Comparison of ENCODE assay signal across 34 cellular contexts in the genomic region with DNA sequence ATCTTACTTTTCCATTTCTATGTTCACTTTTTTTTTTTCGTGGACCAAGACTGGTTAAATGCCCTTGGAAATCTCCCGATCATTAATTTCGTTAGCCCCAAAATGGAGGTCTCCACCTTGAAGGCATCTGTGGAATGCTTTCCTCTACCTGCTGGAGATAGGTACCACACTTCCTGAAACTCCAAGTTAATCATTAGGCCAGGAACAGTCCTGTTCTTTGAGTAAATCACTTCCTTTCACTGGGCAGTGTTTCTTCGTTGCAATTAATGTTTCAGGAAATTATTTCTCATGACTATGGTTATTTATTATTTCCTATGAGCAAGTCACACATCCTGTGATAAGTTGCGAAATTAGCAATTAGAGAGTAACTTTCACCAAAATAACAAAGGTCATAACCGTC.
"Had no signal": no experiment of that assay in that cellular context is flagged by ENCODE, and none has a peak within 500 bp of the region (broad histone marks: within the 10 kb centered on the region; RNA-seq: fewer than 3 reads in every experiment).

No MANE protein-coding gene starts in this region.

- H3K36me3 ChIP-seq: cardiac muscle cell, Peyer's patch, SJSA1 had no signal

- FAIRE-seq: TTC549 had no signal

- H3K4me1 ChIP-seq: Peyer's patch, SJSA1 had no signal

- H3K9me3 ChIP-seq: Peyer's patch, SK-N-SH had no signal

- H3K27me3 Mint-ChIP-seq: activated CD4-positive, alpha-beta memory T cell treated with anti-CD3 and anti-CD28 coated beads for 36 hours; activated CD8-positive, alpha-beta memory T cell treated with anti-CD3 and anti-CD28 coated beads, Interleukin-2, amount 10 ng/mL, durations not matched to agents 7 days and 5 days; activated naive CD8-positive, alpha-beta T cell treated with anti-CD3 and anti-CD28 coated beads for 36 hours; central memory CD8-positive, alpha-beta T cell had no signal

- H3K4me1 Mint-ChIP-seq: activated CD8-positive, alpha-beta memory T cell treated with anti-CD3 and anti-CD28 coated beads, Interleukin-2, amount 10 ng/mL, durations not matched to agents 7 days and 5 days; activated naive CD8-positive, alpha-beta T cell treated with anti-CD3 and anti-CD28 coated beads for 36 hours; central memory CD8-positive, alpha-beta T cell; WTC11 had no signal

- DNase-seq: activated CD4-positive, alpha-beta memory T cell treated with anti-CD3 and anti-CD28 coated beads for 36 hours; activated CD4-positive, alpha-beta T cell treated with anti-CD3 and anti-CD28 coated beads for 4 hours; activated CD4-positive, alpha-beta T cell treated with anti-CD3 and anti-CD28 coated beads, Interleukin-2, amount 50 U/mL, for 1 hour; activated CD4-positive, CD25-positive, alpha-beta regulatory T cell treated with anti-CD3 and anti-CD28 coated beads, Interleukin-2, amount 50 U/mL, for 72 hours; activated CD8-positive, alpha-beta memory T cell treated with anti-CD3 and anti-CD28 coated beads, Interleukin-2, amount 10 ng/mL, durations not matched to agents 7 days and 5 days; activated CD8-positive, alpha-beta memory T cell treated with anti-CD3 and anti-CD28 coated beads, Interleukin-2, amount 50 U/mL, for 48 hours; activated effector memory CD4-positive, alpha-beta T cell treated with anti-CD3 and anti-CD28 coated beads, Interleukin-2, amount 50 U/mL, for 16 hours; activated naive CD4-positive, alpha-beta T cell; activated naive CD4-positive, alpha-beta T cell treated with anti-CD3 and anti-CD28 coated beads, Interleukin-2, amount 50 U/mL, for 16 hours; activated naive CD8-positive, alpha-beta T cell treated with anti-CD3 and anti-CD28 coated beads for 36 hours; activated T-cell treated with anti-CD3 and anti-CD28 coated beads, Interleukin-2, amount 50 U/mL, for 48 hours; amniotic stem cell; aorta; Karpas-422; KBM-7; NCI-H1048; NCI-H1105 treated with DMSO at 0.1 percent for 48 hours; NCI-H1436; NCI-H1694; NCI-H1930; NCI-H2081 treated with DMSO at 0.1 percent for 48 hours; NCI-H345; NCI-H524 treated with DMSO at 0.1 percent for 48 hours; Peyer's patch; RPMI8226; SHP77 treated with DMSO at 0.1 percent for 48 hours; SK-N-SH had no signal

- H3K27ac Mint-ChIP-seq: activated CD4-positive, alpha-beta memory T cell treated with anti-CD3 and anti-CD28 coated beads for 36 hours; activated CD8-positive, alpha-beta memory T cell treated with anti-CD3 and anti-CD28 coated beads, Interleukin-2, amount 10 ng/mL, durations not matched to agents 7 days and 5 days; activated naive CD8-positive, alpha-beta T cell treated with anti-CD3 and anti-CD28 coated beads for 36 hours; T-helper 1 cell treated with Interleukin-12 subunit alpha and Interleukin-12 subunit beta and Interleukin-4 antibody, amounts not matched to agents 30 μg/mL and 1 μg/mL, for 36 hours; T-helper 2 cell treated with Interferon-gamma antibody and Interleukin-4, amounts not matched to agents 5 μg/mL and 100 μg/mL, for 36 hours; WTC11 had no signal

- H3K9me3 Mint-ChIP-seq: activated CD4-positive, alpha-beta memory T cell treated with anti-CD3 and anti-CD28 coated beads for 36 hours; central memory CD8-positive, alpha-beta T cell; T-helper 1 cell treated with Interleukin-12 subunit alpha and Interleukin-12 subunit beta and Interleukin-4 antibody, amounts not matched to agents 30 μg/mL and 1 μg/mL, for 36 hours; T-helper 2 cell treated with Interferon-gamma antibody and Interleukin-4, amounts not matched to agents 5 μg/mL and 100 μg/mL, for 36 hours; WTC11 had no signal

- H3K27me3 ChIP-seq: cardiac muscle cell, Peyer's patch, SJSA1 had no signal

- ATAC-seq: activated CD8-positive, alpha-beta memory T cell treated with anti-CD3 and anti-CD28 coated beads, Interleukin-2, amount 10 ng/mL, durations not matched to agents 7 days and 5 days; WTC11 had no signal

- H3K36me3 Mint-ChIP-seq: activated CD4-positive, alpha-beta memory T cell treated with anti-CD3 and anti-CD28 coated beads for 36 hours; activated CD8-positive, alpha-beta memory T cell treated with anti-CD3 and anti-CD28 coated beads, Interleukin-2, amount 10 ng/mL, durations not matched to agents 7 days and 5 days; activated naive CD8-positive, alpha-beta T cell treated with anti-CD3 and anti-CD28 coated beads for 36 hours; WTC11 had no signal

- H3K4me3 Mint-ChIP-seq: activated CD4-positive, alpha-beta memory T cell treated with anti-CD3 and anti-CD28 coated beads for 36 hours; activated CD8-positive, alpha-beta memory T cell treated with anti-CD3 and anti-CD28 coated beads, Interleukin-2, amount 10 ng/mL, durations not matched to agents 7 days and 5 days; activated naive CD8-positive, alpha-beta T cell treated with anti-CD3 and anti-CD28 coated beads for 36 hours; central memory CD8-positive, alpha-beta T cell; T-helper 1 cell treated with Interleukin-12 subunit alpha and Interleukin-12 subunit beta and Interleukin-4 antibody, amounts not matched to agents 30 μg/mL and 1 μg/mL, for 36 hours; T-helper 2 cell treated with Interferon-gamma antibody and Interleukin-4, amounts not matched to agents 5 μg/mL and 100 μg/mL, for 36 hours; WTC11 had no signal

- H3K4me3 ChIP-seq: cardiac muscle cell, Peyer's patch, SJSA1 had no signal
